In the genomic region with DNA sequence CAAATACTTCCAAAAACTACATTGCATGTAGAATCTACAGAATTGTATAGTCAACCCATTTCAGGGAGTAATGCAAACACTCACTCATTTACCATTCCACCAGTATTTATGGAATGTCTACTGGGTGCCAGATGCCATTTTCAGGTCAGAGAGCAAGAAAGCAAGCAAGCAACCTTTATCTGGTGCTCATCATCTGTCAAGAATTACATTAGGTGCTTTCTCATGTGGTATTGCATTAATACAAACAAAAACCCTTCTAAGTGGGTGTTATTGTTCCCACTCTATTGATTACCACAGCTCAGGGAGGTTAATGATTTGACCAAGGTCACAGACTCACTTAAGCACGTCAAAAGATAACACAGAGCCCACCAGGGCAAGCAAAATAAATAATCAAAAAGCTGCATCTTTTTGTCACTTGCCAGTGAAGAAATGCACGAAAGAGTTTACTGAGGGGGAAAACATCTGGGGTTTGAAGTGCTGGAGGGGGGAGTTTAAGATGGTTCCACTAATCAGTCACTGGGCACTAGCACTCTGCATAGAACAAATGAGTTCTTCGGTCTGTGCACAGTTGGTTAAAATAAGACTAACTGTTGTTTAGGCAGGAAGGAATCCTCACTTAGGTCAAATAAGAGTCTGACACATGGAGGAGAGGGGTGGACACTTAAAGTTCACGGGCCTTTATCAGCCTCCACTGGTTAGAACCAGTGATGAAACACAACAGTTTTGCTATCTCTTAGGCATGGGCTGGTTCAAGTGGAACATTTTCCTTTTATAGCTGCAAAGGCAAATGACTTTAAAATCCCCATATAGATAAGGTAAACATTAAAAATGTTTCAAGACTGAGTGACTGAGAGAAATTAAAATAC, we compare ENCODE assay signal across 15 cellular contexts.
A peak's percentile ranks its signal among the peaks of the same experiment; 100 is the strongest.
DNase-seq lines count a peak whose midpoint lies in the region; ATAC-seq and TF ChIP-seq lines count a peak whose summit lies in the region.
"Had no signal": no experiment of that assay in that cellular context is flagged by ENCODE, and none has a peak within 500 bp of the region (broad histone marks: within the 10 kb centered on the region; RNA-seq: fewer than 3 reads in every experiment).

No MANE protein-coding gene starts in this region.

- intact Hi-C loops in left ventricle myocardium inferior (cut with micrococcal nuclease) = no loop called here

- ATAC-seq in SK-N-SH treated with all-trans-retinoic acid at 6 μM for 48 hours = peak; percentile 42; the same call in 2 of the 3 replicates
- ATAC-seq: left lung, Panc1 had no signal

- H3K27ac ChIP-seq in left ventricle myocardium inferior (replicated peaks) = peak overlapping the region; percentile 11
- H3K27ac ChIP-seq in osteoblast (ENCODE audit: low read depth, low read length) = peak overlapping the region; percentile 72
- H3K27ac ChIP-seq: left lung, skin epidermis had no signal

- H2AFZ ChIP-seq in osteoblast (ENCODE audit: low read length) = no peak overlapping the region

- DNase-seq in HS-27A (ENCODE audit: low read depth) = peak; percentile 19
- DNase-seq in left ventricle myocardium inferior = no peak
- peak; percentile 50 for DNase-seq in osteoblast (ENCODE audit: insufficient read length, low spot score, missing footprints)
- DNase-seq in HPDE6-E6E7 (ENCODE audit: extremely low spot score) = no peak
- no peak for DNase-seq in T-helper 9 cell
- DNase-seq in GM20000 (ENCODE audit: low spot score) = no peak
- DNase-seq: activated effector memory CD4-positive, alpha-beta T cell treated with Interleukin-2 at 50 U/mL for 16 hours; amygdala; cerebellar nuclear complex; left lung; NCI-H345; substantia nigra had no signal

- H4K20me1 ChIP-seq in osteoblast (ENCODE audit: insufficient read depth, low read length) = no peaks in the 10 kb centered on the region

- H3K4me1 ChIP-seq in left ventricle myocardium inferior (peaks cover 43% of the 10 kb centered on the region), osteoblast (ENCODE audit: insufficient read depth, low read length) (peaks cover 18% of the 10 kb centered on the region)
- H3K4me1 ChIP-seq: left lung had no signal

- H3K27me3 ChIP-seq in left ventricle myocardium inferior (ENCODE audit: low read depth) (no peaks in the 10 kb centered on the region), osteoblast (ENCODE audit: insufficient read depth, low read length) (no peaks in the 10 kb centered on the region)
- H3K27me3 ChIP-seq: left lung had no signal

- H3K4me3 ChIP-seq in left ventricle myocardium inferior (no peak overlapping the region), osteoblast (ENCODE audit: insufficient read depth, low read length) (no peak overlapping the region)
- H3K4me3 ChIP-seq: left lung, skin epidermis had no signal

- no peak overlapping the region for H3K4me2 ChIP-seq in osteoblast (ENCODE audit: insufficient read depth, low read length)

- H3K9me3 ChIP-seq in left ventricle myocardium inferior (replicated peaks) (no peaks in the 10 kb centered on the region), osteoblast (ENCODE audit: low read depth, low read length) (no peaks in the 10 kb centered on the region)
- H3K9me3 ChIP-seq: left lung had no signal

- no peak for TF ChIP-seq CTCF in left ventricle myocardium inferior (IDR thresholded peaks at IDR 0.05; ENCODE audit: borderline replicate concordance)
- TF ChIP-seq CTCF in osteoblast (IDR thresholded peaks at IDR 0.05; ENCODE audit: extremely low read depth, low read depth, low read length) = no peak
- TF ChIP-seq CTCF in GM20000 (IDR thresholded peaks at IDR 0.05; ENCODE audit: extremely low read depth, missing control alignments) = no peak

- H3K36me3 ChIP-seq in left ventricle myocardium inferior = peaks cover 4% of the 10 kb centered on the region
- peaks cover 21% of the 10 kb centered on the region for H3K36me3 ChIP-seq in osteoblast (ENCODE audit: insufficient read depth, low read length)
- H3K36me3 ChIP-seq: left lung had no signal

- H3K79me2 ChIP-seq in osteoblast (ENCODE audit: insufficient read depth, low read length) = no peaks in the 10 kb centered on the region

TF ChIP-seq in SK-N-SH treated with all-trans-retinoic acid at 6 μM for 48 hours, 23 proteins besides CTCF, POLR2A, EP300 and RAD21:
- TF ChIP-seq, protein P1, sequence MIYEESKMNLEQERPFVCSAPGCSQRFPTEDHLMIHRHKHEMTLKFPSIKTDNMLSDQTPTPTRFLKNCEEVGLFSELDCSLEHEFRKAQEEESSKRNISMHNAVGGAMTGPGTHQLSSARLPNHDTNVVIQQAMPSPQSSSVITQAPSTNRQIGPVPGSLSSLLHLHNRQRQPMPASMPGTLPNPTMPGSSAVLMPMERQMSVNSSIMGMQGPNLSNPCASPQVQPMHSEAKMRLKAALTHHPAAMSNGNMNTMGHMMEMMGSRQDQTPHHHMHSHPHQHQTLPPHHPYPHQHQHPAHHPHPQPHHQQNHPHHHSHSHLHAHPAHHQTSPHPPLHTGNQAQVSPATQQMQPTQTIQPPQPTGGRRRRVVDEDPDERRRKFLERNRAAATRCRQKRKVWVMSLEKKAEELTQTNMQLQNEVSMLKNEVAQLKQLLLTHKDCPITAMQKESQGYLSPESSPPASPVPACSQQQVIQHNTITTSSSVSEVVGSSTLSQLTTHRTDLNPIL (CRISPR knock-in tag; IDR thresholded peaks at IDR 0.05; ENCODE audit: low read depth) = no peak
- TF ChIP-seq ZNF70 (CRISPR knock-in tag; IDR thresholded peaks at IDR 0.05) = no peak
- TF ChIP-seq ISL1 (CRISPR knock-in tag; IDR thresholded peaks at IDR 0.05) = peak; percentile 89
- TF ChIP-seq, protein P2, sequence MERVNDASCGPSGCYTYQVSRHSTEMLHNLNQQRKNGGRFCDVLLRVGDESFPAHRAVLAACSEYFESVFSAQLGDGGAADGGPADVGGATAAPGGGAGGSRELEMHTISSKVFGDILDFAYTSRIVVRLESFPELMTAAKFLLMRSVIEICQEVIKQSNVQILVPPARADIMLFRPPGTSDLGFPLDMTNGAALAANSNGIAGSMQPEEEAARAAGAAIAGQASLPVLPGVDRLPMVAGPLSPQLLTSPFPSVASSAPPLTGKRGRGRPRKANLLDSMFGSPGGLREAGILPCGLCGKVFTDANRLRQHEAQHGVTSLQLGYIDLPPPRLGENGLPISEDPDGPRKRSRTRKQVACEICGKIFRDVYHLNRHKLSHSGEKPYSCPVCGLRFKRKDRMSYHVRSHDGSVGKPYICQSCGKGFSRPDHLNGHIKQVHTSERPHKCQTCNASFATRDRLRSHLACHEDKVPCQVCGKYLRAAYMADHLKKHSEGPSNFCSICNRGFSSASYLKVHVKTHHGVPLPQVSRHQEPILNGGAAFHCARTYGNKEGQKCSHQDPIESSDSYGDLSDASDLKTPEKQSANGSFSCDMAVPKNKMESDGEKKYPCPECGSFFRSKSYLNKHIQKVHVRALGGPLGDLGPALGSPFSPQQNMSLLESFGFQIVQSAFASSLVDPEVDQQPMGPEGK (CRISPR knock-in tag; IDR thresholded peaks at IDR 0.05; ENCODE audit: borderline replicate concordance) = no peak
- TF ChIP-seq ZFP30 (CRISPR knock-in tag; IDR thresholded peaks at IDR 0.05) = no peak
- no peak for TF ChIP-seq TSHZ2 (CRISPR knock-in tag; IDR thresholded peaks at IDR 0.05)
- no peak for TF ChIP-seq ESRRG (CRISPR knock-in tag; IDR thresholded peaks at IDR 0.05)
- no peak for TF ChIP-seq TCF4 (CRISPR knock-in tag; IDR thresholded peaks at IDR 0.05; ENCODE audit: borderline replicate concordance)

Comparison
In these comparisons a context has a peak if more than half of its experiments do, and no peak if none do; other contexts are left out.
1. DNase-seq: peak in HS-27A (single experiment) and osteoblast (single experiment); none in left ventricle myocardium inferior (single experiment), HPDE6-E6E7 (single experiment), T-helper 9 cell (single experiment) and GM20000 (single experiment).